18 cellular contexts compared by ENCODE assay signal in genomic region chr4:170464614-170465197, GRCh38.
"Had no signal": no experiment of that assay in that cellular context is flagged by ENCODE, and none has a peak within 500 bp of the region (broad histone marks: within the 10 kb centered on the region; RNA-seq: fewer than 3 reads in every experiment).

No MANE protein-coding gene starts in this region.

- H3K27me3 ChIP-seq: colonic mucosa, gastrocnemius medialis, heart right ventricle, ovary had no signal

- H3K27ac Mint-ChIP-seq: naive thymus-derived CD4-positive, alpha-beta T cell had no signal

- H3K36me3 ChIP-seq: colonic mucosa, gastrocnemius medialis, heart right ventricle, left ventricle myocardium inferior, ovary had no signal

- H3K4me3 ChIP-seq: colonic mucosa, gastrocnemius medialis, heart right ventricle, left ventricle myocardium inferior, lung, ovary had no signal

- H3K9me3 ChIP-seq: colonic mucosa, ovary had no signal

- H3K4me3 Mint-ChIP-seq: naive thymus-derived CD4-positive, alpha-beta T cell had no signal

- H3K27me3 Mint-ChIP-seq: naive thymus-derived CD4-positive, alpha-beta T cell had no signal

- ATAC-seq: esophagus mucosa; gastrocnemius medialis; heart right ventricle; left cardiac atrium; naive thymus-derived CD4-positive, alpha-beta T cell; right cardiac atrium had no signal

- H3K27ac ChIP-seq: colonic mucosa, gastrocnemius medialis, heart right ventricle, left ventricle myocardium inferior, ovary had no signal

- H3K4me1 ChIP-seq: colonic mucosa, gastrocnemius medialis, heart right ventricle, left ventricle myocardium inferior had no signal

- DNase-seq: colonic mucosa; dermis blood vessel endothelial cell; gastrocnemius medialis; heart right ventricle; hypothalamus; kidney; left cardiac atrium; left ventricle myocardium inferior; mesenchymal stem cell; naive thymus-derived CD4-positive, alpha-beta T cell; ovary; small intestine; stimulated activated CD4-positive, alpha-beta T cell treated with anti-CD3 and anti-CD28 coated beads, Interleukin-12 subunit alpha, Interleukin-12 subunit beta, amount 100 ng/mL, for 4 hours; stimulated activated naive CD4-positive, alpha-beta T cell; trophoblast cell had no signal

- H3K4me1 Mint-ChIP-seq: naive thymus-derived CD4-positive, alpha-beta T cell had no signal
